23 cellular contexts compared by ENCODE assay signal in genomic region chr17:81933178-81933699, GRCh38. TPM values are rescaled to one million over a fixed set of nuclear protein-coding genes. Genes with fewer than 3 reads are reported as not detected.
"Had no signal": no experiment of that assay in that cellular context is flagged by ENCODE, and none has a peak within 500 bp of the region (broad histone marks: within the 10 kb centered on the region; RNA-seq: fewer than 3 reads in every experiment).

No MANE protein-coding gene starts in this region.

- ATAC-seq: activated naive CD8-positive, alpha-beta T cell treated with anti-CD3 and anti-CD28 coated beads, Interleukin-2, amount 50 U/mL, for 24 hours; heart left ventricle; left lobe of liver; natural killer cell; psoas muscle had no signal

- H3K36me3 Mint-ChIP-seq: memory B cell, natural killer cell, type B pancreatic cell had no signal

- H3K36me3 ChIP-seq: ascending aorta, cardiac muscle cell, colonic mucosa, heart left ventricle, sigmoid colon had no signal

- H3K27ac Mint-ChIP-seq: activated T-helper 1 cell treated with anti-CD3 and anti-CD28 coated beads, Interleukin-12 subunit alpha, Interleukin-12 subunit beta, Interleukin-2, Interleukin-4 antibody, amounts not matched to agents 30 ng/mL and 10 ng/mL and 1 ng/mL, durations not matched to agents 14 hours and 24 hours and 36 hours; memory B cell; natural killer cell; T-helper 2 cell treated with Interferon-gamma antibody and Interleukin-4, amounts not matched to agents 5 μg/mL and 100 μg/mL, for 36 hours had no signal

- H3K27me3 Mint-ChIP-seq: type B pancreatic cell had no signal

- H3K27ac ChIP-seq: ascending aorta, cardiac muscle cell, colonic mucosa, heart left ventricle, psoas muscle, sigmoid colon had no signal

- H3K9me3 Mint-ChIP-seq: activated naive CD8-positive, alpha-beta T cell treated with anti-CD3 and anti-CD28 coated beads, Interleukin-2, amount 50 U/mL, for 24 hours; activated T-helper 1 cell treated with anti-CD3 and anti-CD28 coated beads, Interleukin-12 subunit alpha, Interleukin-12 subunit beta, Interleukin-2, Interleukin-4 antibody, amounts not matched to agents 30 ng/mL and 10 ng/mL and 1 ng/mL, durations not matched to agents 14 hours and 24 hours and 36 hours; memory B cell; natural killer cell; T-helper 2 cell treated with Interferon-gamma antibody and Interleukin-4, amounts not matched to agents 5 μg/mL and 100 μg/mL, for 36 hours; type B pancreatic cell had no signal

- H3K4me3 Mint-ChIP-seq: activated naive CD8-positive, alpha-beta T cell treated with anti-CD3 and anti-CD28 coated beads, Interleukin-2, amount 50 U/mL, for 24 hours; memory B cell; natural killer cell; T-helper 2 cell treated with Interferon-gamma antibody and Interleukin-4, amounts not matched to agents 5 μg/mL and 100 μg/mL, for 36 hours had no signal

- H3K9me3 ChIP-seq: ascending aorta, colonic mucosa, heart left ventricle, psoas muscle, sigmoid colon had no signal

- H3K27me3 ChIP-seq: ascending aorta, cardiac muscle cell had no signal

- DNase-seq: activated CD4-positive, alpha-beta T cell treated with anti-CD3 and anti-CD28 coated beads, Interleukin-2, amount 50 U/mL, for 48 hours; activated CD4-positive, CD25-positive, alpha-beta regulatory T cell treated with anti-CD3 and anti-CD28 coated beads, Interleukin-2, amount 50 U/mL, for 72 hours; activated naive CD4-positive, alpha-beta T cell treated with Interleukin-2 at 50 U/mL for 16 hours; activated naive CD8-positive, alpha-beta T cell treated with anti-CD3 and anti-CD28 coated beads, Interleukin-2, amount 50 U/mL, for 24 hours; foreskin melanocyte; heart left ventricle; islet precursor cell; natural killer cell; psoas muscle; sigmoid colon; stimulated activated CD4-positive, alpha-beta T cell treated with anti-CD3 and anti-CD28 coated beads, Interleukin-2, amount 100 ng/mL, for 24 hours; stimulated activated naive CD4-positive, alpha-beta T cell; substantia nigra had no signal

- H3K4me3 ChIP-seq: ascending aorta, cardiac muscle cell, colonic mucosa, heart left ventricle, psoas muscle, sigmoid colon had no signal

RNA-seq across cellular contexts. Expression of gene MYADML2, which starts 13.8 kb away (rescaled TPM):
- total RNA-seq: ascending aorta, left lobe of liver, mucosa of gallbladder, natural killer cell, osteoblast, sigmoid colon had no signal
- polyA plus RNA-seq: sigmoid colon had no signal
